Comparison of ENCODE assay signal across 28 cellular contexts in genomic region chr4:4590496-4590895, GRCh38. TPM values are rescaled to one million over a fixed set of nuclear protein-coding genes. Genes with fewer than 3 reads are reported as not detected.
DNase-seq lines count a peak whose midpoint lies in the region; FAIRE-seq and TF ChIP-seq lines count a peak whose summit lies in the region.
"Had no signal": no experiment of that assay in that cellular context is flagged by ENCODE, and none has a peak within 500 bp of the region (broad histone marks: within the 10 kb centered on the region; RNA-seq: fewer than 3 reads in every experiment).

No MANE protein-coding gene starts in this region.

- no peak overlapping the region for H3K4me3 Mint-ChIP-seq in astrocyte (ENCODE audit: unreplicated experiment)
- H3K4me3 Mint-ChIP-seq: activated B cell treated with CpG ODN at 0.5 μM for 24 hours; activated CD4-positive, alpha-beta memory T cell treated with anti-CD3 and anti-CD28 coated beads, Interleukin-2, amount 10 ng/mL, durations not matched to agents 7 days and 5 days; natural killer cell treated with Interleukin-12 subunit alpha and Interleukin-12 subunit beta and Interleukin-15 and Interleukin-18, amount 100 ng/mL, for 72 hours had no signal

- peaks cover 4% of the 10 kb centered on the region for H3K4me1 Mint-ChIP-seq in astrocyte (ENCODE audit: low read depth, unreplicated experiment)
- H3K4me1 Mint-ChIP-seq: activated B cell treated with CpG ODN at 0.5 μM for 24 hours; activated CD4-positive, alpha-beta memory T cell treated with anti-CD3 and anti-CD28 coated beads, Interleukin-2, amount 10 ng/mL, durations not matched to agents 7 days and 5 days had no signal

- H3K4me2 ChIP-seq in astrocyte (ENCODE audit: low read length), result peak overlapping the region; percentile 59
- H3K4me2 ChIP-seq: BLaER1 had no signal

- no peaks in the 10 kb centered on the region for H3K27me3 ChIP-seq in astrocyte (ENCODE audit: insufficient read depth, low read length)
- H3K27me3 ChIP-seq: adrenal gland, BLaER1, tibial nerve had no signal

- H2AFZ ChIP-seq in astrocyte (ENCODE audit: low read depth, low read length), result no peak overlapping the region

- no peaks in the 10 kb centered on the region for H3K36me3 ChIP-seq in astrocyte (ENCODE audit: insufficient read depth, low read length)
- H3K36me3 ChIP-seq: adrenal gland had no signal

- no peaks in the 10 kb centered on the region for H4K20me1 ChIP-seq in astrocyte (ENCODE audit: insufficient read depth, low read length)

- H3K4me3 ChIP-seq in HFF-Myc (replicated peaks; ENCODE audit: low read depth, low read length), result no peak overlapping the region
- no peak overlapping the region for H3K4me3 ChIP-seq in astrocyte (ENCODE audit: insufficient read depth, low read depth, low read length)
- H3K4me3 ChIP-seq in fibroblast of the aortic adventitia (ENCODE audit: low read depth, low read length), result peak overlapping the region; percentile 31
- H3K4me3 ChIP-seq: adrenal gland, BLaER1, skin epidermis, tibial nerve had no signal

- peaks cover 3% of the 10 kb centered on the region for H3K36me3 Mint-ChIP-seq in astrocyte (ENCODE audit: low read depth, unreplicated experiment)

- peaks cover 2% of the 10 kb centered on the region for H3K9me3 ChIP-seq in astrocyte (ENCODE audit: insufficient read depth, low read depth, low read length)

- TF ChIP-seq CTCF in HFF-Myc (IDR thresholded peaks at IDR 0.05; ENCODE audit: low read depth, low read length, missing control alignments) (no peak), astrocyte (IDR thresholded peaks at IDR 0.05; ENCODE audit: insufficient read depth, low read depth, low read length) (no peak), fibroblast of the aortic adventitia (IDR thresholded peaks at IDR 0.05; ENCODE audit: insufficient read depth, low read length) (no peak)

- DNase-seq in HFF-Myc (ENCODE audit: extremely low read depth, low read depth) (peak; percentile 72), astrocyte (ENCODE audit: low read depth) (peak; percentile 20), fibroblast of the aortic adventitia (ENCODE audit: low read depth) (peak; percentile 62), DMS53 treated with DMSO at 0.1 percent for 48 hours (lab: John Stamatoyannopoulos, UW; ENCODE audit: unreplicated experiment) (no peak), SW480 (ENCODE audit: low spot score) (no peak), HT-29 (ENCODE audit: low spot score) (no peak), NCI-H2029 (lab: John Stamatoyannopoulos, UW) (no peak)
- DNase-seq: activated B cell treated with CpG ODN at 0.5 μM for 24 hours; activated CD4-positive, alpha-beta memory T cell treated with anti-CD3 and anti-CD28 coated beads, Interleukin-2, amount 10 ng/mL, durations not matched to agents 7 days and 5 days; activated gamma-delta T cell; activated T-cell treated with anti-CD3 and anti-CD28 coated beads for 4 hours; adrenal gland; Calu3; central memory CD4-positive, alpha-beta T cell; erythroblast; Kasumi-1; midbrain; NCI-H1092; NCI-H2081 treated with DMSO at 0.1 percent for 48 hours; NCI-H510A; stimulated activated CD4-positive, alpha-beta T cell treated with anti-CD3 and anti-CD28 coated beads, Interleukin-2, amount 100 ng/mL, for 48 hours; stimulated activated naive CD8-positive, alpha-beta T cell treated with anti-CD3 and anti-CD28 coated beads, Interleukin-15, Interleukin-2, amounts not matched to agents 100 U/mL and 50 U/mL, for 24 hours; T-helper 9 cell had no signal

- no peak overlapping the region for H3K27ac ChIP-seq in astrocyte (ENCODE audit: low read depth, low read length)
- H3K27ac ChIP-seq: adrenal gland, BLaER1, tibial nerve had no signal

- no peak overlapping the region for H3K27ac Mint-ChIP-seq in astrocyte (ENCODE audit: unreplicated experiment)
- H3K27ac Mint-ChIP-seq: activated B cell treated with CpG ODN at 0.5 μM for 24 hours; activated CD4-positive, alpha-beta memory T cell treated with anti-CD3 and anti-CD28 coated beads, Interleukin-2, amount 10 ng/mL, durations not matched to agents 7 days and 5 days; natural killer cell treated with Interleukin-12 subunit alpha and Interleukin-12 subunit beta and Interleukin-15 and Interleukin-18, amount 100 ng/mL, for 72 hours had no signal

- peaks cover 11% of the 10 kb centered on the region for H3K4me1 ChIP-seq in astrocyte (ENCODE audit: insufficient read depth, low read length)
- H3K4me1 ChIP-seq: adrenal gland had no signal

- H3K79me2 ChIP-seq in astrocyte (ENCODE audit: insufficient read depth, low read length), result no peaks in the 10 kb centered on the region

- no peak overlapping the region for H3K9ac ChIP-seq in astrocyte (ENCODE audit: low read length)
- H3K9ac ChIP-seq: BLaER1 had no signal

- H3K9me3 Mint-ChIP-seq in astrocyte (ENCODE audit: unreplicated experiment), result peaks cover 16% of the 10 kb centered on the region

- no peaks in the 10 kb centered on the region for H3K27me3 Mint-ChIP-seq in astrocyte (ENCODE audit: low read depth, unreplicated experiment)
- H3K27me3 Mint-ChIP-seq: activated B cell treated with CpG ODN at 0.5 μM for 24 hours; activated CD4-positive, alpha-beta memory T cell treated with anti-CD3 and anti-CD28 coated beads, Interleukin-2, amount 10 ng/mL, durations not matched to agents 7 days and 5 days; natural killer cell treated with Interleukin-12 subunit alpha and Interleukin-12 subunit beta and Interleukin-15 and Interleukin-18, amount 100 ng/mL, for 72 hours had no signal

- FAIRE-seq in astrocyte (lab: Jason Lieb, UNC), result no peak
- FAIRE-seq: RCC 7860 had no signal

RNA-seq across cellular contexts. Expression of gene STX18, which starts 48.6 kb away (rescaled TPM):
- total RNA-seq in astrocyte (24.0 and 30.6 TPM in 2 replicates), fibroblast of the aortic adventitia (ENCODE audit: low replicate concordance) (25.6 and 32.2 TPM in 2 replicates)
- total RNA-seq in HT-29 (2014; rRNA removed; shearing (Covaris generic)), result 26.0 and 26.4 TPM in 2 replicates

Comparison
In these comparisons a context has a peak if more than half of its experiments do, and no peak if none do; other contexts are left out.
1. DNase-seq: peak in HFF-Myc (single experiment), astrocyte (single experiment) and fibroblast of the aortic adventitia (single experiment); none in DMS53 treated with DMSO at 0.1 percent for 48 hours (single experiment), SW480 (single experiment), HT-29 (single experiment) and NCI-H2029 (single experiment).